27 cellular contexts compared by ENCODE assay signal in the genomic region with DNA sequence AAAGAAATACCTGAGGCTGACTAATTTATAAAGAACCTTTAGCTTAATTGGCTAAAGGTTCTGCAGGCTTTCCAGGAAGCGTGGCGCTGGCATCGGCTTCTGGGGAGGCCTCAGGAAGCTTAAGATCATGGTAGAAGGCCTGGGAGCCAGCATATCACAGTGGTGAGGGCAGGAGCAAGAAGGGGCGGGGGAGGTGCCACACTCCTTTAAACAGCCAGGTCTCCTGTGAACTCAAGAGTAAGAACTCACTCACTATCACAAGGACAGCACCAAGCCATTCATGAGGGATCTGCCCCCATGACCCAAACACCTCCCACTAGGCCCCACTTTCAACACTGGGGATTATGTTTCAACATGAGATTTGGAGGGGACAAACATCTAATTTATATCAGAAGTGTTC. TPM values are rescaled to one million over a fixed set of nuclear protein-coding genes. Genes with fewer than 3 reads are reported as not detected.
"Had no signal": no experiment of that assay in that cellular context is flagged by ENCODE, and none has a peak within 500 bp of the region (broad histone marks: within the 10 kb centered on the region; RNA-seq: fewer than 3 reads in every experiment).

No MANE protein-coding gene starts in this region.

- H3K4me3 Mint-ChIP-seq: naive thymus-derived CD8-positive, alpha-beta T cell; nephron; neural progenitor cell; stimulated activated memory B cell treated with anti-CD40 and anti-IgM and Interleukin-4, amounts not matched to agents 10 μg/mL and 1 μg/mL and 100 μg/mL, for 72 hours; stimulated activated naive CD8-positive, alpha-beta T cell treated with anti-CD3 and anti-CD28 coated beads, Interleukin-15, amount 100 ng/mL, for 72 hours; type B pancreatic cell had no signal

- H3K36me3 ChIP-seq: neural progenitor cell, uterus had no signal

- DNase-seq: kidney; left colon; left lung; lower lobe of right lung; mammary epithelial cell; mesenchymal stem cell; naive thymus-derived CD8-positive, alpha-beta T cell; occipital lobe; right lobe of liver; stimulated activated CD4-positive, alpha-beta T cell treated with anti-CD3 and anti-CD28 coated beads, Interleukin-1b, Interleukin-23, amount 100 ng/mL, for 48 hours; stimulated activated CD4-positive, alpha-beta T cell treated with anti-CD3 and anti-CD28 coated beads, Interleukin-2, amount 100 ng/mL, for 48 hours; stimulated activated CD4-positive, alpha-beta T cell treated with anti-CD3 and anti-CD28 coated beads, Interleukin-4, amount 100 ng/mL, for 4 hours; stimulated activated CD8-positive, alpha-beta memory T cell treated with anti-CD3 and anti-CD28 coated beads, Interleukin-4, amount 100 ng/mL, for 48 hours; stimulated activated naive CD4-positive, alpha-beta T cell treated with Interleukin-2 at 50 U/mL for 16 hours; stimulated activated naive CD8-positive, alpha-beta T cell treated with anti-CD3 and anti-CD28 coated beads, Interleukin-15, amount 100 ng/mL, for 72 hours; substantia nigra; uterus had no signal

- H3K27me3 ChIP-seq: hepatocyte, left lung, neural progenitor cell, neutrophil, right atrium auricular region, right lobe of liver, tibial nerve, uterus had no signal

- H3K9me3 ChIP-seq: left lung, lower lobe of right lung, neutrophil, right atrium auricular region, right lobe of liver, tibial nerve, uterus had no signal

- ATAC-seq: left colon; left lung; lower lobe of right lung; naive thymus-derived CD8-positive, alpha-beta T cell; right lobe of liver; stimulated activated memory B cell treated with anti-CD40 and anti-IgM and Interleukin-4, amounts not matched to agents 10 μg/mL and 1 μg/mL and 100 μg/mL, for 72 hours; stimulated activated naive CD8-positive, alpha-beta T cell treated with anti-CD3 and anti-CD28 coated beads, Interleukin-15, amount 100 ng/mL, for 72 hours had no signal

- H3K27ac ChIP-seq: hepatocyte, left lung, lower lobe of right lung, neural progenitor cell, neutrophil, parathyroid adenoma, right atrium auricular region, right lobe of liver, tibial nerve, uterus had no signal

- H3K27ac Mint-ChIP-seq: naive thymus-derived CD8-positive, alpha-beta T cell; nephron; neural progenitor cell; stimulated activated memory B cell treated with anti-CD40 and anti-IgM and Interleukin-4, amounts not matched to agents 10 μg/mL and 1 μg/mL and 100 μg/mL, for 72 hours; type B pancreatic cell had no signal

- H3K4me3 ChIP-seq: hepatocyte, left lung, lower lobe of right lung, neural progenitor cell, right atrium auricular region, right lobe of liver, smooth muscle cell, tibial nerve, uterus had no signal

- H3K9me3 Mint-ChIP-seq: naive thymus-derived CD8-positive, alpha-beta T cell; nephron; neural progenitor cell; stimulated activated memory B cell treated with anti-CD40 and anti-IgM and Interleukin-4, amounts not matched to agents 10 μg/mL and 1 μg/mL and 100 μg/mL, for 72 hours; stimulated activated naive CD8-positive, alpha-beta T cell treated with anti-CD3 and anti-CD28 coated beads, Interleukin-15, amount 100 ng/mL, for 72 hours; type B pancreatic cell had no signal

- H3K27me3 Mint-ChIP-seq: naive thymus-derived CD8-positive, alpha-beta T cell; stimulated activated memory B cell treated with anti-CD40 and anti-IgM and Interleukin-4, amounts not matched to agents 10 μg/mL and 1 μg/mL and 100 μg/mL, for 72 hours; stimulated activated naive CD8-positive, alpha-beta T cell treated with anti-CD3 and anti-CD28 coated beads, Interleukin-15, amount 100 ng/mL, for 72 hours; type B pancreatic cell had no signal

- H3K4me1 Mint-ChIP-seq: naive thymus-derived CD8-positive, alpha-beta T cell; nephron; stimulated activated memory B cell treated with anti-CD40 and anti-IgM and Interleukin-4, amounts not matched to agents 10 μg/mL and 1 μg/mL and 100 μg/mL, for 72 hours; stimulated activated naive CD8-positive, alpha-beta T cell treated with anti-CD3 and anti-CD28 coated beads, Interleukin-15, amount 100 ng/mL, for 72 hours had no signal

- H3K4me1 ChIP-seq: left lung, lower lobe of right lung, neural progenitor cell, parathyroid adenoma, right atrium auricular region, right lobe of liver, tibial nerve, uterus had no signal

RNA-seq across cellular contexts. Expression of a gene that starts 34.4 kb away (rescaled TPM):
- total RNA-seq: occipital lobe had no signal
